In genomic region chr12:47015381-47015780, GRCh38 we compare ENCODE assay signal across 9 cellular contexts.
"Had no signal": no experiment of that assay in that cellular context is flagged by ENCODE, and none has a peak within 500 bp of the region (broad histone marks: within the 10 kb centered on the region; RNA-seq: fewer than 3 reads in every experiment).

No MANE protein-coding gene starts in this region.

- ATAC-seq: HCT116, HepG2 had no signal

- H3K9me3 ChIP-seq: HAP-1 had no signal

- H3K4me3 ChIP-seq: HAP-1 had no signal

- H3K4me1 ChIP-seq: HAP-1 had no signal

- DNase-seq: GM23248, GOT3, H7, HFFc6 had no signal

- H3K27ac ChIP-seq: HL-60, KMS-11 had no signal

- H3K4me2 ChIP-seq: KMS-11 had no signal

- H3K36me3 ChIP-seq: HAP-1 had no signal

- H3K9ac ChIP-seq: GM23248, KMS-11 had no signal
